In genomic region chr6:132708771-132709170, GRCh38 we compare ENCODE assay signal across 17 cellular contexts. TPM values are rescaled to one million over a fixed set of nuclear protein-coding genes. Genes with fewer than 3 reads are reported as not detected.
DNase-seq lines count a peak whose midpoint lies in the region; ATAC-seq and FAIRE-seq lines count a peak whose summit lies in the region.
"Had no signal": no experiment of that assay in that cellular context is flagged by ENCODE, and none has a peak within 500 bp of the region (broad histone marks: within the 10 kb centered on the region; RNA-seq: fewer than 3 reads in every experiment).

No MANE protein-coding gene starts in this region.

- no peaks in the 10 kb centered on the region for H3K36me3 ChIP-seq in trophoblast cell (ENCODE audit: control insufficient read depth in 1 of 2, insufficient read depth in 2 of 2, low read length in 2 of 2)

- no peak overlapping the region for H3K9ac ChIP-seq in trophoblast cell (ENCODE audit: low read length)

- H3K4me1 ChIP-seq in trophoblast cell (ENCODE audit: control insufficient read depth in 1 of 2, insufficient read depth in 2 of 2, low read length in 2 of 2): no peaks in the 10 kb centered on the region

- H3K14ac ChIP-seq in trophoblast cell (ENCODE audit: low read length): no peak overlapping the region

- no peak overlapping the region for H4K91ac ChIP-seq in trophoblast cell (ENCODE audit: low read depth, low read length)

- H3K27ac ChIP-seq in trophoblast cell (ENCODE audit: low read depth, low read length): no peak overlapping the region
- H3K27ac ChIP-seq: A549 had no signal

- no peaks in the 10 kb centered on the region for H3K9me3 ChIP-seq in trophoblast cell (ENCODE audit: insufficient read depth, low read depth, low read length)
- H3K9me3 ChIP-seq: A549 had no signal

- H3K4me2 ChIP-seq in trophoblast cell (ENCODE audit: low read length): no peak overlapping the region
- H3K4me2 ChIP-seq: A549, GM23338 had no signal

- H3K79me1 ChIP-seq in trophoblast cell (ENCODE audit: low read length): no peaks in the 10 kb centered on the region

- no peak overlapping the region for H3K4me3 ChIP-seq in trophoblast cell (ENCODE audit: low read depth, low read length)
- H3K4me3 ChIP-seq: A549, GM23338, K562 had no signal

- H2BK12ac ChIP-seq in trophoblast cell (ENCODE audit: low read length): no peak overlapping the region

- H4K12ac ChIP-seq in trophoblast cell (ENCODE audit: low read depth, low read length): no peak overlapping the region

- no peak overlapping the region for H4K8ac ChIP-seq in trophoblast cell (ENCODE audit: low read depth, low read length)

- no peak overlapping the region for H3K4ac ChIP-seq in trophoblast cell (ENCODE audit: low read depth, low read length)

- no peak overlapping the region for H2BK5ac ChIP-seq in trophoblast cell (ENCODE audit: low read depth, low read length, poor library complexity)

- H3K18ac ChIP-seq in trophoblast cell (ENCODE audit: low read length): no peak overlapping the region

- H3K27me3 ChIP-seq in trophoblast cell (ENCODE audit: insufficient read depth, low read length): no peaks in the 10 kb centered on the region

- no peak overlapping the region for H2AK5ac ChIP-seq in trophoblast cell (ENCODE audit: low read length)

- no peak overlapping the region for H2AFZ ChIP-seq in trophoblast cell (ENCODE audit: insufficient read depth, low read length, poor library complexity)
- H2AFZ ChIP-seq: GM23338 had no signal

- no peak overlapping the region for H3K23ac ChIP-seq in trophoblast cell (ENCODE audit: low read length)

- ATAC-seq in HG03565 (IDR thresholded peaks at IDR 0.05; ENCODE audit: unreplicated experiment): no peak
- ATAC-seq: A549; CD8-positive, alpha-beta T cell; GM23338; K562 had no signal

- WGBS in trophoblast cell (ENCODE audit: extremely low coverage, insufficient coverage, insufficient read length): 100% methylated on average over 1 of the region's 3 CpGs

- no peaks in the 10 kb centered on the region for H3K79me2 ChIP-seq in trophoblast cell (ENCODE audit: control insufficient read depth, insufficient read depth, low read length, poor library complexity)

- H2BK120ac ChIP-seq in trophoblast cell (ENCODE audit: insufficient read depth, low read length, poor library complexity): no peak overlapping the region

- no peak for FAIRE-seq in RCC 7860 (lab: Jason Lieb, UNC)
- FAIRE-seq: A549, GM18507, K562 had no signal

- DNase-seq in HT1080 (ENCODE audit: low read depth): peak; percentile 4
- DNase-seq in astrocyte of the hippocampus (ENCODE audit: low read depth, low spot score): peak; percentile 23
- DNase-seq in trophoblast cell: peak; percentile 34 to 84
- DNase-seq in stimulated activated CD4-positive, alpha-beta T cell treated with anti-CD3 and anti-CD28 coated beads, Interleukin-1b, Interleukin-23, amount 100 ng/mL, for 48 hours: no peak
- no peak for DNase-seq in RCC 7860 (ENCODE audit: low spot score)
- DNase-seq: CD8-positive, alpha-beta T cell; COR-L47; DND-41; H7 had no signal

RNA-seq across cellular contexts. Expression of gene VNN1, which starts 5.1 kb away (rescaled TPM):
- total RNA-seq in HT1080 (2014; rRNA removed; shearing (Covaris generic)): 0.05 and 0.27 TPM in 2 replicates
- polyA plus RNA-seq in HT1080 (2015; cell fraction: cytosol; rRNA removed): 0.05 TPM in 2 replicates
- 0.45 and 0.64 TPM in 2 replicates for polyA plus RNA-seq in HT1080 (2015; cell fraction: nucleus; rRNA removed)
- 0.34 and 0.40 TPM in 2 replicates for polyA plus RNA-seq in trophoblast cell (2013)
- total RNA-seq: CD8-positive, alpha-beta T cell; GM23338; H7; K562 had no signal
- polyA plus RNA-seq: BJ, GM23338, K562 had no signal

RNA-seq across cellular contexts. Expression of gene VNN2, which starts 48.9 kb away (rescaled TPM):
- 0.08 and 0.10 TPM in 2 replicates for total RNA-seq in HT1080 (2014; rRNA removed; shearing (Covaris generic))
- 0.15 and 0.33 TPM in 2 replicates for polyA plus RNA-seq in HT1080 (2015; cell fraction: cytosol; rRNA removed)
- 0.96 TPM in 1 of 2 replicates, not detected in the other for polyA plus RNA-seq in HT1080 (2015; cell fraction: nucleus; rRNA removed)
- polyA plus RNA-seq in trophoblast cell (2013): 0.08 and 0.11 TPM in 2 replicates
- total RNA-seq: GM23338, H7 had no signal
- polyA plus RNA-seq: A549, AG04450, BJ, GM23338 had no signal

RNA-seq across cellular contexts. Expression of gene TAAR1, which starts 49.8 kb away (rescaled TPM):
- not detected in 2 replicates for total RNA-seq in HT1080 (2014; rRNA removed; shearing (Covaris generic))
- not detected in 2 replicates for polyA plus RNA-seq in HT1080 (2015; cell fraction: cytosol; rRNA removed)
- polyA plus RNA-seq in HT1080 (2015; cell fraction: nucleus; rRNA removed): not detected in 2 replicates
- not detected in 2 replicates for polyA plus RNA-seq in trophoblast cell (2013)
- total RNA-seq: CD8-positive, alpha-beta T cell; GM23338; H7; K562 had no signal
- polyA plus RNA-seq: A549, AG04450, BJ, CD14-positive monocyte, GM23338, K562 had no signal

Comparison
In these comparisons a context has a peak if more than half of its experiments do, and no peak if none do; other contexts are left out.
1. DNase-seq: peak in HT1080 (single experiment), astrocyte of the hippocampus (single experiment) and trophoblast cell (2 of 2); none in stimulated activated CD4-positive, alpha-beta T cell treated with anti-CD3 and anti-CD28 coated beads, Interleukin-1b, Interleukin-23, amount 100 ng/mL, for 48 hours (single experiment) and RCC 7860 (single experiment).